8 cellular contexts compared by ENCODE assay signal in the genomic region with DNA sequence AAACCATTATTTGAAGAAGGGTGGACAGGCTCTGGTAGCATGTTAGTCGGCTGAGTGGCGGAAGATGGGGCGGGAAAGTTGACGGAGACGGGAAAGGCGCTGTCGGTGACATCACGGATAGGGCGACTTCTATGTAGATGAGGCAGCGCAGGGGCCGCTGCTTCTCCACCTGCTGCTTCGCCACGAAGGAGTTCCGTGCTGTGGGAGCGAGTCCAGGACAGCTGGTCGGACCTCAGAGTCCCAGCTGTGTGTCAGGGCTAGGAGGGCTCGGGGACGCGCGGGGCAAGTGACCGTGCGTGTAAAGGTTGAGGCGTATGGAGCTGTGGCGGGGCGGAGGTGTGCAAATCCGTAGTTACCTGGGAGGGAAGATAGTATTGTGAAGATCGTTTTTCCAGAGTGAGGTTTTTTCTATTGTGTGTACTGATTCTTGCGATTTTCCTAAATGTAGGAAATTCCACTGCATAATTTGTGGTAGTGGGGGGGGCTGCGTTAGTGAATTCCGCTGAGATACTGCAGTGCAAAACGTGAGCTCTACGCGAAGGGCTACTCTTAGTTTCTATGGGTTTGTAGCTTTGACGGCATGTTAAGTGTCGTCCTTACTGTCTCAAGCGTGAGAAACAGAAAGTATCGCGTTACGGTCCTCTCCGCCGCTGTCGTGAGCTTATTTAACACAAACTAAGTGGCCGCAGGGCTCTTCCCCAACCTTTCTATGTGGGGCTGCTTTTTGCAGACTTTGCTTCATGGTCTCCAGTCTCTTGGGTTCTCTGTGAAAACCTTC.
DNase-seq lines count a peak whose midpoint lies in the region; ATAC-seq lines count a peak whose summit lies in the region.

No MANE protein-coding gene starts in this region.

- peak; percentile 70 for ATAC-seq in GM21576 (IDR thresholded peaks at IDR 0.05; ENCODE audit: unreplicated experiment)

- DNase-seq in DMS153 (lab: John Stamatoyannopoulos, UW) (peak; percentile 93), NCI-H1048 (lab: John Stamatoyannopoulos, UW) (peak; percentile 70), cerebellum (ENCODE audit: low spot score) (peak; percentile 55), kidney tubule cell (ENCODE audit: low spot score) (peak; percentile 97), amniotic stem cell (lab: John Stamatoyannopoulos, UW) (no peak)
- peak; percentile 9 for DNase-seq in activated CD4-positive, CD25-positive, alpha-beta regulatory T cell treated with anti-CD3 and anti-CD28 coated beads, Interleukin-2, amount 50 U/mL, for 16 hours (ENCODE audit: low read depth, low spot score)
- DNase-seq in stimulated activated CD4-positive, alpha-beta T cell treated with anti-CD3 and anti-CD28 coated beads, Interleukin-1b, Interleukin-23, amount 100 ng/mL, for 48 hours, result peak; percentile 87
